1 cellular context compared by ENCODE assay signal in the genomic region with DNA sequence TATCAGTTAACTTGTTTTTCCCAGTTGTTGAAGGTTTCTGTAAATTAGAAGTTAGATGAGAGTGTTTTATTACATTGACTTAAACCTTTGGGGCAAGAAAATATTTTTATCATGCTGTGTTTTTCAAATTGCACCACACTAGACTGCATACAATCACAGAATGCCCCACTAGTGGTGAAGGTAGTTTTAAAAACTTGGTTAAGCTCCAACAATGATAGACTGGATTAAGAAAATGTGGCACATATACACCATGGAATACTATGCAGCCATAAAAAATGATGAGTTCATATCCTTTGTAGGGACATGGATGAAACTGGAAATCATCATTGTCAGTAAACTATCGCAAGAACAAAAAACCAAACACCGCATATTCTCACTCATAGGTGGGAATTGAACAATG. TPM values are rescaled to one million over a fixed set of nuclear protein-coding genes. Genes with fewer than 3 reads are reported as not detected.
"Had no signal": no experiment of that assay in that cellular context is flagged by ENCODE, and none has a peak within 500 bp of the region (broad histone marks: within the 10 kb centered on the region; RNA-seq: fewer than 3 reads in every experiment).

No MANE protein-coding gene starts in this region.

RNA-seq across cellular contexts. Expression of a gene that starts 7.1 kb away (rescaled TPM):
- polyA plus RNA-seq: IgD-negative memory B cell had no signal

RNA-seq across cellular contexts. Expression of a gene that starts 33.3 kb away (rescaled TPM):
- polyA plus RNA-seq: IgD-negative memory B cell had no signal
